Comparison of ENCODE assay signal across 19 cellular contexts in the genomic region with DNA sequence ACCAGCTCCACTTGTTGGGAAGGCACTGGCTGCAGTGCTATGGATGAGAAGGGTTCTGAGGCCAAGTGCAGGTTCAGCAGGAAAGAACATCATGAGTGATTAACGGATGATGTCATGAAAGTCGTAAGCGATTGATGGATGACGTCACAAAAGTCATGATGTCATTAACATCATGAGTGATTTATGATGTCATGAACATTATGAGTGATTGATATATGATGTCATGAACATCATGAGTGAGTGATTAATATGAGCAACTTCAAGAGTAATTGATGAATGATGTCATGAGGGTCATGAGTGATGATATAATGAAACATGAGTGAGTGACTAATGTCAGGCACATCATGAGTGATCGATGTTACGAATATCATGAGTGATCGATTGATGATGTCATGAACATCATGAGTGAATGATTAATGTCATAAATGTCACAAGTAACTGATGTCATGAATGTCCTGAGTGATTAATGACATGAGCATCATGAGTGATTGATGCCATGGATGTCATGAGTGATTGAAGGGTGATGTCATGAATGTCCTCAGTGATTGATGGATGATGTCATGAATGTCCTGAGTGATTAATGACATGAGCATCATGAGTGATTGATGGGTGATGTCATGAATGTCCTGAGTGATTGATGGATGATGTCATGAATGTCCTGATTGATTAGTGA.
A peak's percentile ranks its signal among the peaks of the same experiment; 100 is the strongest.
DNase-seq lines count a peak whose midpoint lies in the region; ATAC-seq, FAIRE-seq and TF ChIP-seq lines count a peak whose summit lies in the region.
"Had no signal": no experiment of that assay in that cellular context is flagged by ENCODE, and none has a peak within 500 bp of the region (broad histone marks: within the 10 kb centered on the region; RNA-seq: fewer than 3 reads in every experiment).

No MANE protein-coding gene starts in this region.

- H3K4me1 ChIP-seq in HepG2 (ENCODE audit: insufficient read depth, low read length) (no peaks in the 10 kb centered on the region), right lobe of liver (no peaks in the 10 kb centered on the region), H1 (replicated peaks in 1 of 4; ENCODE audit: control insufficient read depth in 3 of 4, insufficient read depth in 4 of 4, low read length in 3 of 4) (no peaks in the 10 kb centered on the region), gastrocnemius medialis (no peaks in the 10 kb centered on the region)

- H4K5ac ChIP-seq in H1 (ENCODE audit: insufficient read length, low read depth, low read length), result no peak overlapping the region

- TF ChIP-seq POLR2A in HepG2 (IDR thresholded peaks at IDR 0.05; ENCODE audit: insufficient read depth in 1 of 2, low read depth in 2 of 2, low read length in 2 of 2) (no peak), right lobe of liver (IDR thresholded peaks at IDR 0.05) (no peak), H1 (IDR thresholded peaks at IDR 0.05; ENCODE audit: control extremely low read depth in 1 of 2, low read depth in 2 of 2, low read length in 2 of 2) (no peak), gastrocnemius medialis (IDR thresholded peaks at IDR 0.05) (no peak)

- H3K79me2 ChIP-seq in HepG2 (ENCODE audit: insufficient read depth, low read length) (no peaks in the 10 kb centered on the region), H1 (ENCODE audit: control insufficient read depth in 1 of 2, insufficient read depth in 2 of 2, low read length in 2 of 2) (no peaks in the 10 kb centered on the region)

- no peak overlapping the region for H2BK15ac ChIP-seq in H1 (ENCODE audit: low read length)

- H3K4ac ChIP-seq in H1 (replicated peaks; ENCODE audit: insufficient read length, low read depth, low read length), result no peak overlapping the region

- H4K20me1 ChIP-seq in HepG2 (ENCODE audit: insufficient read depth, low read length) (no peaks in the 10 kb centered on the region), H1 (replicated peaks in 1 of 2; ENCODE audit: control insufficient read depth in 1 of 2, insufficient read depth in 2 of 2, low read length in 2 of 2) (no peaks in the 10 kb centered on the region)

- H3K79me1 ChIP-seq in H1 (ENCODE audit: low read depth, low read length), result no peaks in the 10 kb centered on the region

- ATAC-seq in HepG2 (no peak), right lobe of liver (no peak), gastrocnemius medialis (no peak)

- in situ Hi-C loops in HepG2 (cut with HindIII; ENCODE audit: extremely low pct_ligation_motif_present, low pct_unique_long_range_greater_than_20kb), result no loop called here
- in situ Hi-C loops in GM13977 (cut with MboI; ENCODE audit: low pct_unique_long_range_greater_than_20kb, low sequenced_read_pairs, unreplicated experiment), result no loop called here
- in situ Hi-C loops in gastrocnemius medialis (cut with MboI; ENCODE audit: low sequenced_read_pairs in 4 of 4), result no loop called here

- TF ChIP-seq RAD21 in HepG2 (CRISPR knock-in tag; IDR thresholded peaks at IDR 0.05) (no peak), H1 (IDR thresholded peaks at IDR 0.05 in 1 of 2, conservative IDR thresholded peaks at IDR 0.05 in 1 of 2; ENCODE audit: low read depth in 2 of 2, low read length in 2 of 2) (no peak)

- H3K9ac ChIP-seq in HepG2 (ENCODE audit: insufficient read depth, low read depth, low read length), result no peak overlapping the region
- no peak overlapping the region for H3K9ac ChIP-seq in H1 (replicated peaks in 1 of 4; ENCODE audit: extremely low read depth in 1 of 4, low read depth in 3 of 4, low read length in 3 of 4)

- H3K27me3 ChIP-seq in HepG2 (ENCODE audit: control insufficient read depth in 1 of 2, insufficient read depth in 2 of 2, low read length in 2 of 2), result no peaks in the 10 kb centered on the region
- H3K27me3 ChIP-seq in right lobe of liver, result no peaks in the 10 kb centered on the region
- no peaks in the 10 kb centered on the region; a peak in 1 of 7 replicates for H3K27me3 ChIP-seq in H1 (replicated peaks in 1 of 4; ENCODE audit: control insufficient read depth in 3 of 4, extremely low read depth in 1 of 4, insufficient read depth in 3 of 4, low read length in 3 of 4)
- no peaks in the 10 kb centered on the region for H3K27me3 ChIP-seq in gastrocnemius medialis
- H3K27me3 ChIP-seq: MG63 had no signal

- H3K36me3 ChIP-seq in HepG2 (replicated peaks in 1 of 2; ENCODE audit: control insufficient read depth in 1 of 2, insufficient read depth in 2 of 2, low read length in 2 of 2), result no peaks in the 10 kb centered on the region
- no peaks in the 10 kb centered on the region for H3K36me3 ChIP-seq in right lobe of liver
- no peaks in the 10 kb centered on the region for H3K36me3 ChIP-seq in H1 (ENCODE audit: control insufficient read depth in 2 of 4, insufficient read depth in 4 of 4, low read length in 3 of 4)
- H3K36me3 ChIP-seq in gastrocnemius medialis, result no peaks in the 10 kb centered on the region
- H3K36me3 ChIP-seq: MG63 had no signal

- no peak overlapping the region for H3K23ac ChIP-seq in H1 (ENCODE audit: insufficient read length)

- FAIRE-seq in HepG2 (lab: Jason Lieb, UNC), result no peak
- FAIRE-seq in H1 (lab: Jason Lieb, UNC), result no peak

- H4K91ac ChIP-seq in H1 (replicated peaks; ENCODE audit: insufficient read length, low read length), result no peak overlapping the region

- H2BK120ac ChIP-seq in H1 (replicated peaks; ENCODE audit: low read depth, low read length), result no peak overlapping the region

- CTCF ChIA-PET in HepG2 (lab: Yijun Ruan, JAX; ENCODE audit: low intra/inter-chr PET ratio, low total read pairs) (no interaction called here), H1 (lab: Charles Lee; ENCODE audit: partially characterized antibody) (no interaction called here)

- H2BK12ac ChIP-seq in H1 (ENCODE audit: low read depth, low read length), result no peak overlapping the region

- intact Hi-C loops in HepG2 (cut with micrococcal nuclease; ENCODE audit: unreplicated experiment) (no loop called here), right lobe of liver (cut with DNase I) (no loop called here), gastrocnemius medialis (cut with DNase I; ENCODE audit: low total_unique reads) (no loop called here)

- H2BK5ac ChIP-seq in H1 (ENCODE audit: low read depth, low read length), result no peak overlapping the region

- no peak overlapping the region for H3K14ac ChIP-seq in H1 (ENCODE audit: insufficient read length)

- no peak overlapping the region for H2BK20ac ChIP-seq in H1 (ENCODE audit: low read length)

- H3K9me3 ChIP-seq in HepG2 (ENCODE audit: low read length) (peaks cover 4% of the 10 kb centered on the region), right lobe of liver (no peaks in the 10 kb centered on the region), H1 (ENCODE audit: insufficient read depth in 2 of 2, low read depth in 1 of 2, low read length in 1 of 2) (peaks cover 3 to 9% of the 10 kb centered on the region in 2 experiments; a peak in 3 of 4 replicates), gastrocnemius medialis (no peaks in the 10 kb centered on the region)
- H3K9me3 ChIP-seq: MG63 had no signal

- H3K18ac ChIP-seq in H1 (ENCODE audit: extremely low read depth, low read length), result no peak overlapping the region

- H3K4me3 ChIP-seq in HepG2 (replicated peaks in 1 of 3; ENCODE audit: insufficient read depth in 1 of 3, low read depth in 2 of 3, low read length in 3 of 3) (no peak overlapping the region), right lobe of liver (no peak overlapping the region), H1 (ENCODE audit: extremely low read depth in 1 of 4, insufficient read depth in 2 of 4, low read depth in 3 of 4, low read length in 4 of 4) (no peak overlapping the region), gastrocnemius medialis (no peak overlapping the region)
- H3K4me3 ChIP-seq: MG63, PC-9 had no signal

- WGBS in HepG2 (ENCODE audit: low lambda C conversion rate), result 18% methylated on average over 7 of the region's 7 CpGs
- WGBS in right lobe of liver (ENCODE audit: insufficient coverage, low coverage, low lambda C conversion rate, missing lambda C conversion rate), result 70% methylated on average over 7 of the region's 7 CpGs
- WGBS in H1 (ENCODE audit: extremely low coverage in 1 of 2, insufficient coverage in 1 of 2, insufficient read length in 1 of 2, insufficient replicate concordance in 2 of 2, low coverage in 1 of 2, low lambda C conversion rate in 2 of 2, missing lambda C conversion rate in 1 of 2), 2 experiments, result 88% methylated on average over 7 of the region's 7 CpGs; no CpG with 5 or more reads in 1 of the 2 experiments

- TF ChIP-seq EP300 in HepG2 (IDR thresholded peaks at IDR 0.05; ENCODE audit: low read depth in 2 of 2, low read length in 2 of 2) (no peak), HepG2 (CRISPR knock-in tag; IDR thresholded peaks at IDR 0.05; ENCODE audit: borderline replicate concordance) (no peak), H1 (IDR thresholded peaks at IDR 0.05; ENCODE audit: borderline replicate concordance in 1 of 2, low read depth in 2 of 2, low read length in 2 of 2) (no peak)

- no peak overlapping the region for H4K8ac ChIP-seq in H1 (ENCODE audit: extremely low read depth, insufficient read depth, low read length)

- no peak overlapping the region for H2AK5ac ChIP-seq in H1 (ENCODE audit: low read depth, low read length)

- H3K23me2 ChIP-seq in H1 (ENCODE audit: low read depth, low read length), result no peaks in the 10 kb centered on the region

- DNase-seq in HepG2 (ENCODE audit: low spot score) (no peak), right lobe of liver (no peak), RKO (ENCODE audit: low spot score) (peak; percentile 63), H1 (ENCODE audit: low read depth in 1 of 2, low spot score in 2 of 2) (no peak), NCI-H2196 (lab: John Stamatoyannopoulos, UW; ENCODE audit: unreplicated experiment) (no peak), GM13977 (ENCODE audit: low spot score) (no peak), gastrocnemius medialis (no peak)
- DNase-seq: 8988T, DMS153, GOT3, HCEC 1CT, MG63, NCI-H2029, NCI-H2227 treated with DMSO at 0.1 percent for 48 hours, NCI-H526 treated with DMSO at 0.1 percent for 48 hours, PC-9, SHP77 had no signal

- H2AFZ ChIP-seq in HepG2 (ENCODE audit: low read length), result no peak overlapping the region
- no peak overlapping the region for H2AFZ ChIP-seq in H1 (ENCODE audit: low read length)
- H2AFZ ChIP-seq: PC-9 had no signal

- no peak for TF ChIP-seq CTCF in HepG2 (CRISPR knock-in tag; IDR thresholded peaks at IDR 0.05)
- TF ChIP-seq CTCF in right lobe of liver (IDR thresholded peaks at IDR 0.05), result no peak
- TF ChIP-seq CTCF in H1 (IDR thresholded peaks at IDR 0.05; ENCODE audit: control extremely low read depth in 1 of 3, insufficient read depth in 1 of 3, low read depth in 1 of 3, low read length in 3 of 3), result no peak
- TF ChIP-seq CTCF in GM13977 (IDR thresholded peaks at IDR 0.05; ENCODE audit: extremely low read depth, insufficient read depth, missing control alignments), result no peak
- TF ChIP-seq CTCF in gastrocnemius medialis (IDR thresholded peaks at IDR 0.05 in 4 of 5, conservative IDR thresholded peaks at IDR 0.05 in 1 of 5), result no peak

- H3K27ac ChIP-seq in HepG2 (ENCODE audit: extremely low read length, insufficient read depth, low read length) (no peak overlapping the region), right lobe of liver (no peak overlapping the region), H1 (ENCODE audit: low read depth, low read length) (no peak overlapping the region), gastrocnemius medialis (no peak overlapping the region)
- H3K27ac ChIP-seq: HL-60, PC-9, RWPE1 had no signal

- BruUV-seq in HepG2 (replicated peaks; lab: Mats Ljungman, UMichigan), result no TSS peak

- POLR2A ChIA-PET in HepG2 (lab: Yijun Ruan, JAX) (no interaction called here), H1 (lab: Charles Lee; ENCODE audit: partially characterized antibody) (no interaction called here)

- H3K4me2 ChIP-seq in HepG2 (ENCODE audit: low read depth, low read length) (no peak overlapping the region), H1 (ENCODE audit: insufficient read depth in 1 of 2, low read depth in 2 of 2, low read length in 2 of 2) (no peak overlapping the region)
- H3K4me2 ChIP-seq: PC-9 had no signal

- H3K56ac ChIP-seq in H1 (replicated peaks; ENCODE audit: insufficient read length, low read depth, low read length), result no peak overlapping the region
